15 cellular contexts compared by ENCODE assay signal in the genomic region with DNA sequence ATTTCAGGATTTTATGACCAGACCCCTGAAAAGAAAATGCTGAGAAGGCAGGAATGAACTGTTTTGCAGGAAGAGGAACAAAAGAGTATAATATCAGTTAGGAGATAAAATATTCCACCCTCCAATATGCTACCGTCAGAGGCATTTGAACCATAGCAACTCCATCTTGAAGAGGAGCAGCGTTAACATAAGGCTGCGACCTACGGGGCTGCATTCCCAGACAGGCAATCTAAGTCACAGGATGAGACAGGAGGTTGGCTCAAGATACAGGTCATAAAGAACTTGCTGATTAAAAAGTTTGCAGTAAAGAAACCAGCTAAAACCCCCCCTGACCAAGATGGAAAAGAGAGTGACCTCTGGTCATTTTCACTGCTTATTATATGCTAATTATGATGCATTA. TPM values are rescaled to one million over a fixed set of nuclear protein-coding genes. Genes with fewer than 3 reads are reported as not detected.
A peak's percentile ranks its signal among the peaks of the same experiment; 100 is the strongest.
DNase-seq lines count a peak whose midpoint lies in the region; ATAC-seq and TF ChIP-seq lines count a peak whose summit lies in the region.
"Had no signal": no experiment of that assay in that cellular context is flagged by ENCODE, and none has a peak within 500 bp of the region (broad histone marks: within the 10 kb centered on the region; RNA-seq: fewer than 3 reads in every experiment).

No MANE protein-coding gene starts in this region.

- intact Hi-C loops in A673 (cut with micrococcal nuclease; ENCODE audit: unreplicated experiment) = no loop called here

- no peaks in the 10 kb centered on the region for H3K79me1 ChIP-seq in mesendoderm (ENCODE audit: low read length)

- POLR2A ChIA-PET in A673 (lab: Charles Lee; ENCODE audit: low non-redundant PET) = no interaction called here
- POLR2A ChIA-PET in activated CD8-positive, alpha-beta T cell treated with anti-CD3 and anti-CD28 coated beads, Interleukin-2, amount 10 ng/mL, durations not matched to agents 7 days and 5 days (lab: Charles Lee) = no interaction called here

- H3K4ac ChIP-seq in mesendoderm (ENCODE audit: low read depth, low read length) = no peak overlapping the region

- H3K36me3 ChIP-seq in A673 (ENCODE audit: insufficient read depth, low read length, poor library complexity, severe bottlenecking) (no peaks in the 10 kb centered on the region), GM23338 (ENCODE audit: insufficient read depth) (no peaks in the 10 kb centered on the region), SK-N-MC (ENCODE audit: insufficient read depth, low read length) (no peaks in the 10 kb centered on the region), mesendoderm (ENCODE audit: control insufficient read depth, insufficient read depth, low read length) (no peaks in the 10 kb centered on the region)
- H3K36me3 ChIP-seq: BLaER1 had no signal

- H3K9ac ChIP-seq in SK-N-MC (ENCODE audit: insufficient read length) = peak overlapping the region; percentile 8
- H3K9ac ChIP-seq in mesendoderm (ENCODE audit: low read length) = no peak overlapping the region
- H3K9ac ChIP-seq: BLaER1 had no signal

- no peaks in the 10 kb centered on the region for H3K36me3 Mint-ChIP-seq in GM23338 (ENCODE audit: low read depth)
- H3K36me3 Mint-ChIP-seq in activated CD8-positive, alpha-beta T cell treated with anti-CD3 and anti-CD28 coated beads, Interleukin-2, amount 10 ng/mL, durations not matched to agents 7 days and 5 days (ENCODE audit: low read depth) = no peaks in the 10 kb centered on the region
- H3K36me3 Mint-ChIP-seq: CD8-positive, alpha-beta memory T cell had no signal

- no peaks in the 10 kb centered on the region for H4K20me1 ChIP-seq in GM23338 (replicated peaks; ENCODE audit: insufficient read depth)
- H4K20me1 ChIP-seq: BLaER1 had no signal

- CTCF ChIA-PET in A673 (lab: Charles Lee) = no interaction called here
- CTCF ChIA-PET in activated CD8-positive, alpha-beta T cell treated with anti-CD3 and anti-CD28 coated beads, Interleukin-2, amount 10 ng/mL, durations not matched to agents 7 days and 5 days (lab: Charles Lee) = no interaction called here

- H3K56ac ChIP-seq in mesendoderm (ENCODE audit: low read length) = no peak overlapping the region

- ATAC-seq in GM23338 = peak; percentile 57
- ATAC-seq in activated CD8-positive, alpha-beta T cell treated with anti-CD3 and anti-CD28 coated beads, Interleukin-2, amount 10 ng/mL, durations not matched to agents 7 days and 5 days = no peak
- ATAC-seq: HCT116 had no signal

- H2BK5ac ChIP-seq in mesendoderm (ENCODE audit: low read length) = no peak overlapping the region

- no peak overlapping the region for H3K18ac ChIP-seq in mesendoderm (ENCODE audit: low read length)

- no peak overlapping the region for H3K4me3 Mint-ChIP-seq in GM23338
- no peak overlapping the region for H3K4me3 Mint-ChIP-seq in activated CD8-positive, alpha-beta T cell treated with anti-CD3 and anti-CD28 coated beads, Interleukin-2, amount 10 ng/mL, durations not matched to agents 7 days and 5 days
- H3K4me3 Mint-ChIP-seq: CD8-positive, alpha-beta memory T cell had no signal

- H3K4me1 Mint-ChIP-seq in GM23338 = peaks cover 25% of the 10 kb centered on the region
- H3K4me1 Mint-ChIP-seq in activated CD8-positive, alpha-beta T cell treated with anti-CD3 and anti-CD28 coated beads, Interleukin-2, amount 10 ng/mL, durations not matched to agents 7 days and 5 days (ENCODE audit: low read depth) = no peaks in the 10 kb centered on the region

- no peaks in the 10 kb centered on the region for H3K9me3 Mint-ChIP-seq in GM23338
- H3K9me3 Mint-ChIP-seq in activated CD8-positive, alpha-beta T cell treated with anti-CD3 and anti-CD28 coated beads, Interleukin-2, amount 10 ng/mL, durations not matched to agents 7 days and 5 days (ENCODE audit: insufficient read depth) = no peaks in the 10 kb centered on the region
- H3K9me3 Mint-ChIP-seq: CD8-positive, alpha-beta memory T cell had no signal

- no peak overlapping the region for H2BK15ac ChIP-seq in mesendoderm (replicated peaks; ENCODE audit: low read depth)

- no peaks in the 10 kb centered on the region for H3F3A ChIP-seq in GM23338 (replicated peaks; ENCODE audit: low read depth)

- H2BK120ac ChIP-seq in mesendoderm (ENCODE audit: low read depth, low read length) = no peak overlapping the region

- DNase-seq in A673 (ENCODE audit: low spot score) = no peak
- no peak for DNase-seq in GM23338 (ENCODE audit: low spot score)
- peak; percentile 53 for DNase-seq in SK-N-MC (ENCODE audit: low read depth, low spot score)
- DNase-seq in mesendoderm = peak; percentile 13
- DNase-seq in iPS-NIHi11 (ENCODE audit: low spot score) = no peak
- DNase-seq in activated CD8-positive, alpha-beta T cell treated with anti-CD3 and anti-CD28 coated beads, Interleukin-2, amount 10 ng/mL, durations not matched to agents 7 days and 5 days = no peak
- no peak for DNase-seq in NCI-H774 (lab: John Stamatoyannopoulos, UW)
- DNase-seq: AML-193; Caco-2; CD8-positive, alpha-beta memory T cell; DND-41; GDM1 had no signal

- H3K4me3 ChIP-seq in A673 (ENCODE audit: low read depth, low read length, poor library complexity, severe bottlenecking) = peak overlapping the region; percentile 20
- no peak overlapping the region for H3K4me3 ChIP-seq in GM23338
- peak overlapping the region; percentile 34 for H3K4me3 ChIP-seq in SK-N-MC
- H3K4me3 ChIP-seq in mesendoderm (ENCODE audit: low read length) = no peak overlapping the region
- H3K4me3 ChIP-seq: BLaER1 had no signal

- H3K27ac ChIP-seq in A673 (ENCODE audit: low read depth, low read length, poor library complexity, severe bottlenecking) (no peak overlapping the region), GM23338 (ENCODE audit: low read depth) (no peak overlapping the region), SK-N-MC (peak overlapping the region; percentile 73; the same call in 1 of the 2 replicates), mesendoderm (ENCODE audit: low read depth, low read length) (no peak overlapping the region)
- H3K27ac ChIP-seq: BLaER1 had no signal

- no peak overlapping the region for H4K8ac ChIP-seq in mesendoderm (ENCODE audit: low read depth, low read length)

- no peak overlapping the region for H2AK5ac ChIP-seq in mesendoderm (ENCODE audit: low read length)

- BruUV-seq in A673 (replicated peaks; lab: Mats Ljungman, UMichigan) = no TSS peak

- no peaks in the 10 kb centered on the region for H3K9me3 ChIP-seq in A673 (ENCODE audit: low read depth, low read length, poor library complexity, severe bottlenecking)
- H3K9me3 ChIP-seq in SK-N-MC (ENCODE audit: low read depth, low read length) = no peaks in the 10 kb centered on the region
- H3K9me3 ChIP-seq: BLaER1, Caco-2 had no signal

- no CpG with 5 or more reads among the region's 4 CpGs for WGBS in mesendoderm (ENCODE audit: extremely low coverage, insufficient coverage, low lambda C conversion rate)

- H3K4me2 ChIP-seq in GM23338 (no peak overlapping the region), mesendoderm (ENCODE audit: low read length) (no peak overlapping the region)
- H3K4me2 ChIP-seq: BLaER1 had no signal

- H3K23ac ChIP-seq in mesendoderm (ENCODE audit: low read length) = no peak overlapping the region

- no peaks in the 10 kb centered on the region for H3K79me2 ChIP-seq in GM23338 (replicated peaks; ENCODE audit: insufficient read depth)
- no peaks in the 10 kb centered on the region for H3K79me2 ChIP-seq in mesendoderm (ENCODE audit: control insufficient read depth, insufficient read depth, low read length)

- no peaks in the 10 kb centered on the region for H3K9me2 ChIP-seq in GM23338 (ENCODE audit: insufficient read depth)

- H2AFZ ChIP-seq in GM23338 = no peak overlapping the region

- no peaks in the 10 kb centered on the region for H3K27me3 Mint-ChIP-seq in GM23338 (ENCODE audit: insufficient read depth, low read depth, poor library complexity)
- H3K27me3 Mint-ChIP-seq in activated CD8-positive, alpha-beta T cell treated with anti-CD3 and anti-CD28 coated beads, Interleukin-2, amount 10 ng/mL, durations not matched to agents 7 days and 5 days (ENCODE audit: low read depth) = peaks cover 3% of the 10 kb centered on the region

- no peak overlapping the region for H4K5ac ChIP-seq in mesendoderm (ENCODE audit: low read length)

- TF ChIP-seq CTCF in A673 (conservative IDR thresholded peaks at IDR 0.05; ENCODE audit: low read depth, low read length) (no peak), GM23338 (conservative IDR thresholded peaks at IDR 0.05; ENCODE audit: low read depth in 2 of 2) (no peak)

- H3K27ac Mint-ChIP-seq in GM23338 = no peak overlapping the region
- no peak overlapping the region for H3K27ac Mint-ChIP-seq in activated CD8-positive, alpha-beta T cell treated with anti-CD3 and anti-CD28 coated beads, Interleukin-2, amount 10 ng/mL, durations not matched to agents 7 days and 5 days

- H3K27me3 ChIP-seq in A673 (replicated peaks; ENCODE audit: insufficient read depth, low read depth, low read length, poor library complexity) (peaks cover 49% of the 10 kb centered on the region), GM23338 (ENCODE audit: insufficient read depth) (no peaks in the 10 kb centered on the region), mesendoderm (ENCODE audit: insufficient read depth, low read length, poor library complexity) (no peaks in the 10 kb centered on the region)
- H3K27me3 ChIP-seq: BLaER1 had no signal

- H3K4me1 ChIP-seq in A673 (ENCODE audit: insufficient read depth, low read length, poor library complexity, severe bottlenecking) (no peaks in the 10 kb centered on the region), GM23338 (ENCODE audit: insufficient read depth) (peaks cover 24% of the 10 kb centered on the region), mesendoderm (ENCODE audit: control insufficient read depth, low read depth, low read length) (no peaks in the 10 kb centered on the region)
- H3K4me1 ChIP-seq: BLaER1, Caco-2 had no signal

TF ChIP-seq in GM23338, 12 proteins besides CTCF, POLR2A, EP300 and RAD21:
- TF ChIP-seq EZH2 (IDR thresholded peaks at IDR 0.05; ENCODE audit: low read depth, unreplicated experiment) (no peak), POLR2AphosphoS5 (IDR thresholded peaks at IDR 0.05; ENCODE audit: low read depth) (no peak), EZH2phosphoT487 (IDR thresholded peaks at IDR 0.05; ENCODE audit: unreplicated experiment) (no peak), STAT1 (IDR thresholded peaks at IDR 0.05; ENCODE audit: unreplicated experiment) (no peak)
TF ChIP-seq in GM23338: peak in this region for 0.

RNA-seq across cellular contexts. Expression of a gene that starts 22.9 kb away (rescaled TPM):
- not detected in 2 replicates for total RNA-seq in A673 (2021)
- 0.52 TPM in 1 of 2 replicates, not detected in the other for total RNA-seq in GM23338 (2014; rRNA removed; shearing (Covaris generic))
- 1.6 and 2.6 TPM in 2 replicates for polyA plus RNA-seq in GM23338 (2016; fragmentation: Nextera tagmentation; extraction: Ambion mirVana)
- polyA plus RNA-seq in mesendoderm (2013, experiment 1 of 2) = 0.34 TPM
- 0.36 TPM for polyA plus RNA-seq in mesendoderm (2013, experiment 2 of 2)
- not detected for total RNA-seq in activated CD8-positive, alpha-beta T cell treated with anti-CD3 and anti-CD28 coated beads, Interleukin-2, amount 10 ng/mL, durations not matched to agents 7 days and 5 days
- total RNA-seq: Caco-2; CD8-positive, alpha-beta memory T cell; HT-29 had no signal
- polyA plus RNA-seq: CD8-positive, alpha-beta memory T cell had no signal

RNA-seq across cellular contexts. Expression of a gene that starts 54.4 kb away (rescaled TPM):
- 30.0 and 38.2 TPM in 2 replicates for total RNA-seq in A673 (2021)
- total RNA-seq in GM23338 (2014; rRNA removed; shearing (Covaris generic)) = 18.6 and 20.0 TPM in 2 replicates
- 17.1 and 22.1 TPM in 2 replicates for polyA plus RNA-seq in GM23338 (2016; fragmentation: Nextera tagmentation; extraction: Ambion mirVana)
- 16.1 TPM for polyA plus RNA-seq in mesendoderm (2013, experiment 1 of 2)
- 15.7 TPM for polyA plus RNA-seq in mesendoderm (2013, experiment 2 of 2)
- total RNA-seq in activated CD8-positive, alpha-beta T cell treated with anti-CD3 and anti-CD28 coated beads, Interleukin-2, amount 10 ng/mL, durations not matched to agents 7 days and 5 days = 10 to 100 TPM; 53.5 to 65.5 TPM

Comparison
In these comparisons a context has a peak if more than half of its experiments do, and no peak if none do; other contexts are left out.
1. DNase-seq: peak in SK-N-MC (single experiment) and mesendoderm (single experiment); none in A673 (single experiment), GM23338 (single experiment), iPS-NIHi11 (single experiment), activated CD8-positive, alpha-beta T cell treated with anti-CD3 and anti-CD28 coated beads, Interleukin-2, amount 10 ng/mL, durations not matched to agents 7 days and 5 days (single experiment) and NCI-H774 (single experiment).
2. H3K4me3 ChIP-seq: peak in A673 (single experiment) and SK-N-MC (single experiment); none in GM23338 (single experiment) and mesendoderm (single experiment).